ENCODE assay signal across 10 cellular contexts in the genomic region with DNA sequence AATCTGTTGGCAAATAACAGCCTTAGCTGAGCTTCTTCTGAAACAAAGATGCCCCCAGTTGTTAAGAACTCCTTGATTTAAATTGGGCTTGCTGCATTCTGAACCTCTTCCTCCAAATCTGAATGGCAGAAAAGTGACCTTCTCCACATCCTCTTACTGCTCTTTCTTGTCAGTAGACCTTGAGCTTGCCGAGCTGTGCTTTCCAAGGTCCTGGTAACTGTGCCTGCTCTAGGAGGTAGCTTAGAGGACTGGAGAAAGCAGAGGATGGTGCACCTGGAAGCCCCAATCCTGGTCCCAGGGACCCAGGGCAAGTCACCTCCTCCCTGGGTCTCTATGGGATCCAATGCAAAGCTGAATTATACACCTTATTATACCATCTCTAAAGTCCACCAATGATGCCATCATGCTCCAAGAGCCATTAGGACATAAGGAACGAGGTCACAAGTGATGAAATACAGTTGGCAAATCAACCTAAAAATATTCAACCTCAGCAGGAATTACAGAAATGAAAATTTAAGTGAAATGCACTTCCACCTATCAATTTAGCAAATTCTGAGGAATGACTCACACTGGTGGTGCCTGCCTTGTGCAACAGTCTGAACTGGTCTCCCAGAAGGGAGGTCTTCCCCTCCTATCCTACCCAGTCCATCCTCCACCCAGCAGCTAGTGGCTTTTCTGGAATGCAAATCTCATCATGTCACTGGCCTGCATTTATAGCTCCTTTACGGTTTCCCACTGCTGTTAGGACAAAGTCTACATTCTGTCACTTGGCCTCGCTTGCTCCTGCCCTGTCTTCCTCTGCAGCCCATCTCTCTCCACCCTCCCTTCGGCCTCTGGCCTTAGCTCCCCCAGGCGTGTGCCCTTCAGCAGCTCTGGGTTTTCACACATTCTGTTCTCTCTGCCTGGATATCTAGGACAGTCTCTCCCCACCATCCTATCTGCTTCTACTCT. TPM values are rescaled to one million over a fixed set of nuclear protein-coding genes. Genes with fewer than 3 reads are reported as not detected.
A peak's percentile ranks its signal among the peaks of the same experiment; 100 is the strongest.
DNase-seq lines count a peak whose midpoint lies in the region; ATAC-seq, FAIRE-seq and TF ChIP-seq lines count a peak whose summit lies in the region.
"Had no signal": no experiment of that assay in that cellular context is flagged by ENCODE, and none has a peak within 500 bp of the region (broad histone marks: within the 10 kb centered on the region; RNA-seq: fewer than 3 reads in every experiment).

No MANE protein-coding gene starts in this region.

- CTCF ChIA-PET in activated CD4-positive, alpha-beta T cell treated with anti-CD3 and anti-CD28 coated beads for 36 hours (lab: Charles Lee), result interaction anchor here (0.6 to 1.6 kb wide), 5 partner anchors 11 to 98 kb away, joined by 3 to 7 read pairs (median 5); no protein-coding TSS in a partner anchor

- no peak for TF ChIP-seq CTCF in astrocyte (IDR thresholded peaks at IDR 0.05; ENCODE audit: insufficient read depth, low read depth, low read length)
- no peak for TF ChIP-seq CTCF in upper lobe of right lung (IDR thresholded peaks at IDR 0.05)

- peak overlapping the region; percentile 64 for H3K27ac ChIP-seq in astrocyte (ENCODE audit: low read depth, low read length)
- H3K27ac ChIP-seq in upper lobe of right lung, result peak overlapping the region; percentile 14

- H3K27me3 Mint-ChIP-seq in activated CD4-positive, alpha-beta T cell treated with anti-CD3 and anti-CD28 coated beads for 36 hours, result no peaks in the 10 kb centered on the region
- H3K27me3 Mint-ChIP-seq in astrocyte (ENCODE audit: low read depth, unreplicated experiment), result no peaks in the 10 kb centered on the region
- H3K27me3 Mint-ChIP-seq in stimulated activated naive CD8-positive, alpha-beta T cell treated with anti-CD3 and anti-CD28 coated beads, Interleukin-15, amount 100 ng/mL, for 72 hours, result no peaks in the 10 kb centered on the region

- peak overlapping the region; percentile 48 for H3K9ac ChIP-seq in astrocyte (ENCODE audit: low read length)

- peaks cover 33% of the 10 kb centered on the region for H3K4me1 Mint-ChIP-seq in activated CD4-positive, alpha-beta T cell treated with anti-CD3 and anti-CD28 coated beads for 36 hours
- H3K4me1 Mint-ChIP-seq in astrocyte (ENCODE audit: low read depth, unreplicated experiment), result peaks cover 65% of the 10 kb centered on the region
- peaks cover 47% of the 10 kb centered on the region for H3K4me1 Mint-ChIP-seq in stimulated activated naive CD8-positive, alpha-beta T cell treated with anti-CD3 and anti-CD28 coated beads, Interleukin-15, amount 100 ng/mL, for 72 hours

- intact Hi-C loops in activated CD4-positive, alpha-beta T cell treated with anti-CD3 and anti-CD28 coated beads for 36 hours (cut with DNase I, micrococcal nuclease), result no loop called here
- intact Hi-C loops in upper lobe of right lung (cut with DNase I), result no loop called here

- H3K9me3 Mint-ChIP-seq in activated CD4-positive, alpha-beta T cell treated with anti-CD3 and anti-CD28 coated beads for 36 hours (ENCODE audit: low read depth), result no peaks in the 10 kb centered on the region
- H3K9me3 Mint-ChIP-seq in astrocyte (ENCODE audit: unreplicated experiment), result no peaks in the 10 kb centered on the region
- no peaks in the 10 kb centered on the region for H3K9me3 Mint-ChIP-seq in stimulated activated naive CD8-positive, alpha-beta T cell treated with anti-CD3 and anti-CD28 coated beads, Interleukin-15, amount 100 ng/mL, for 72 hours

- peak overlapping the region; percentile 75 for H3K4me2 ChIP-seq in astrocyte (ENCODE audit: low read length)

- ATAC-seq in activated CD4-positive, alpha-beta T cell treated with anti-CD3 and anti-CD28 coated beads for 36 hours, result peak; percentile 30
- ATAC-seq in upper lobe of right lung, result peak; percentile 82
- ATAC-seq in stimulated activated naive CD8-positive, alpha-beta T cell treated with anti-CD3 and anti-CD28 coated beads, Interleukin-15, amount 100 ng/mL, for 72 hours, result no peak

- FAIRE-seq in astrocyte (lab: Jason Lieb, UNC), result peak; percentile 66
- FAIRE-seq: H1 had no signal

- no peaks in the 10 kb centered on the region for H3K36me3 Mint-ChIP-seq in activated CD4-positive, alpha-beta T cell treated with anti-CD3 and anti-CD28 coated beads for 36 hours (ENCODE audit: low read depth)
- no peaks in the 10 kb centered on the region for H3K36me3 Mint-ChIP-seq in astrocyte (ENCODE audit: low read depth, unreplicated experiment)

- H4K20me1 ChIP-seq in astrocyte (ENCODE audit: insufficient read depth, low read length), result peaks cover 21% of the 10 kb centered on the region

- peaks cover 56% of the 10 kb centered on the region for H3K79me2 ChIP-seq in astrocyte (ENCODE audit: insufficient read depth, low read length)

- H3K9me3 ChIP-seq in astrocyte (ENCODE audit: insufficient read depth, low read depth, low read length) (no peaks in the 10 kb centered on the region), upper lobe of right lung (no peaks in the 10 kb centered on the region)

- H3K27me3 ChIP-seq in astrocyte (ENCODE audit: insufficient read depth, low read length) (no peaks in the 10 kb centered on the region), upper lobe of right lung (no peaks in the 10 kb centered on the region)

- peaks cover 54% of the 10 kb centered on the region for H3K4me1 ChIP-seq in astrocyte (ENCODE audit: insufficient read depth, low read length)
- H3K4me1 ChIP-seq in upper lobe of right lung, result peaks cover 35% of the 10 kb centered on the region

- H3K4me3 ChIP-seq in astrocyte (ENCODE audit: insufficient read depth, low read depth, low read length), result no peak overlapping the region
- no peak overlapping the region for H3K4me3 ChIP-seq in upper lobe of right lung

- H2AFZ ChIP-seq in astrocyte (ENCODE audit: low read depth, low read length), result no peak overlapping the region

- no peak for DNase-seq in activated CD4-positive, alpha-beta T cell treated with anti-CD3 and anti-CD28 coated beads for 36 hours
- no peak for DNase-seq in activated CD4-positive, alpha-beta T cell treated with anti-CD3 and anti-CD28 coated beads for 4 hours
- DNase-seq in astrocyte (ENCODE audit: low read depth) (peak; percentile 92), kidney tubule cell (ENCODE audit: low spot score) (peak; percentile 59), upper lobe of right lung (no peak), OCI-M1 (lab: John Stamatoyannopoulos, UW) (no peak)
- no peak for DNase-seq in stimulated activated naive CD8-positive, alpha-beta T cell treated with anti-CD3 and anti-CD28 coated beads, Interleukin-15, amount 100 ng/mL, for 72 hours
- no peak for DNase-seq in stimulated activated CD4-positive, alpha-beta T cell treated with anti-CD3 and anti-CD28 coated beads, Interleukin-2, amount 100 ng/mL, for 24 hours
- DNase-seq: 8988T had no signal

- H3K36me3 ChIP-seq in astrocyte (ENCODE audit: insufficient read depth, low read length) (no peaks in the 10 kb centered on the region), upper lobe of right lung (no peaks in the 10 kb centered on the region)

- no peak overlapping the region for H3K27ac Mint-ChIP-seq in activated CD4-positive, alpha-beta T cell treated with anti-CD3 and anti-CD28 coated beads for 36 hours
- H3K27ac Mint-ChIP-seq in astrocyte (ENCODE audit: unreplicated experiment), result peak overlapping the region; percentile 97
- no peak overlapping the region for H3K27ac Mint-ChIP-seq in stimulated activated naive CD8-positive, alpha-beta T cell treated with anti-CD3 and anti-CD28 coated beads, Interleukin-15, amount 100 ng/mL, for 72 hours

- POLR2A ChIA-PET in activated CD4-positive, alpha-beta T cell treated with anti-CD3 and anti-CD28 coated beads for 36 hours (lab: Charles Lee), result no interaction called here

- no peak overlapping the region for H3K4me3 Mint-ChIP-seq in activated CD4-positive, alpha-beta T cell treated with anti-CD3 and anti-CD28 coated beads for 36 hours
- peak overlapping the region; percentile 58 for H3K4me3 Mint-ChIP-seq in astrocyte (ENCODE audit: unreplicated experiment)
- no peak overlapping the region for H3K4me3 Mint-ChIP-seq in stimulated activated naive CD8-positive, alpha-beta T cell treated with anti-CD3 and anti-CD28 coated beads, Interleukin-15, amount 100 ng/mL, for 72 hours

RNA-seq across cellular contexts. Expression of a gene that starts 36.6 kb away (rescaled TPM):
- total RNA-seq in activated CD4-positive, alpha-beta T cell treated with anti-CD3 and anti-CD28 coated beads for 36 hours, result 10 to 100 TPM; 11.3 to 11.9 TPM
- 50.3 and 54.4 TPM in 2 replicates for total RNA-seq in astrocyte
- 76.7 TPM for total RNA-seq in upper lobe of right lung

RNA-seq across cellular contexts. Expression of a gene that starts 37.1 kb away (rescaled TPM):
- total RNA-seq in activated CD4-positive, alpha-beta T cell treated with anti-CD3 and anti-CD28 coated beads for 36 hours, result under 1 TPM; 0.11 to 0.18 TPM
- total RNA-seq in astrocyte (0.43 and 1.1 TPM in 2 replicates), upper lobe of right lung (3.3 TPM)
- total RNA-seq: H1 had no signal

Comparison
In these comparisons a context has a peak if more than half of its experiments do, and no peak if none do; other contexts are left out.
1. DNase-seq: peak in astrocyte (single experiment) and kidney tubule cell (single experiment); none in activated CD4-positive, alpha-beta T cell treated with anti-CD3 and anti-CD28 coated beads for 36 hours (single experiment), activated CD4-positive, alpha-beta T cell treated with anti-CD3 and anti-CD28 coated beads for 4 hours (0 of 2), upper lobe of right lung (single experiment), stimulated activated naive CD8-positive, alpha-beta T cell treated with anti-CD3 and anti-CD28 coated beads, Interleukin-15, amount 100 ng/mL, for 72 hours (0 of 2), OCI-M1 (single experiment) and stimulated activated CD4-positive, alpha-beta T cell treated with anti-CD3 and anti-CD28 coated beads, Interleukin-2, amount 100 ng/mL, for 24 hours (0 of 2).